Comparison of ENCODE assay signal across 20 cellular contexts in the genomic region with DNA sequence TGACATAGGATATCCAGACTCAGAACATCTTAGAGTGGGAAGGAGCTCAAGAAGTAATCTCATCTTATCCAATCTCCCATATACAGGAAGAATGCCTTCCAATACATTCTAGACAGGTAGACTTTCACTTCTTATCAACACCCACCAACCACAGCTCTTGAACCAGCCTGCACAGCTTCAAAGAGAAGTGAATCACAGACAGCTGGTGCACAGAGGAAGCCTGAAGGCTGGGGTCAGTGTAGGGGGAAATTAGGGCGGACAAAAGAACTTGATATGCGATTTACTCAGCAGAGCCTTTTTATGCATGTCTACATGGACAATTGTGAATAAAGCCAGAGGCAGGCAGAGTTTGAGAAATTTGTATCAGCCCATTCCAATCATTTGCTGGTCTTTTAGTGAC.
"Had no signal": no experiment of that assay in that cellular context is flagged by ENCODE, and none has a peak within 500 bp of the region (broad histone marks: within the 10 kb centered on the region; RNA-seq: fewer than 3 reads in every experiment).

No MANE protein-coding gene starts in this region.

- H3K27ac Mint-ChIP-seq: activated B cell treated with CpG ODN at 0.5 μM for 24 hours; activated CD4-positive, alpha-beta T cell treated with anti-CD3 and anti-CD28 coated beads for 36 hours; activated naive CD8-positive, alpha-beta T cell treated with anti-CD3 and anti-CD28 coated beads, Interleukin-2, amount 10 ng/mL, durations not matched to agents 7 days and 5 days; stimulated activated memory B cell treated with anti-CD40 and anti-IgM and Interleukin-4, amounts not matched to agents 10 μg/mL and 1 μg/mL and 100 μg/mL, for 72 hours had no signal

- H3K9me3 Mint-ChIP-seq: activated naive CD8-positive, alpha-beta T cell treated with anti-CD3 and anti-CD28 coated beads, Interleukin-2, amount 10 ng/mL, durations not matched to agents 7 days and 5 days had no signal

- H3K36me3 ChIP-seq: left ventricle myocardium inferior, pancreas, stomach, suprapubic skin, transverse colon, vagina had no signal

- ATAC-seq: activated CD4-positive, alpha-beta T cell treated with anti-CD3 and anti-CD28 coated beads for 36 hours; naive thymus-derived CD8-positive, alpha-beta T cell; pancreas; psoas muscle; right cardiac atrium; stimulated activated memory B cell treated with anti-CD40 and anti-IgM and Interleukin-4, amounts not matched to agents 10 μg/mL and 1 μg/mL and 100 μg/mL, for 72 hours had no signal

- H3K27me3 ChIP-seq: vagina had no signal

- H3K9me3 ChIP-seq: pancreas, psoas muscle, suprapubic skin, transverse colon, vagina had no signal

- DNase-seq: activated B cell treated with CpG ODN at 0.5 μM for 24 hours; activated CD4-positive, alpha-beta T cell treated with anti-CD3 and anti-CD28 coated beads for 36 hours; activated CD4-positive, alpha-beta T cell treated with anti-CD3 and anti-CD28 coated beads, Interleukin-2, amount 50 U/mL, for 48 hours; activated naive CD4-positive, alpha-beta T cell treated with Interleukin-2 at 50 U/mL for 16 hours; activated naive CD8-positive, alpha-beta T cell treated with anti-CD3 and anti-CD28 coated beads, Interleukin-2, amount 10 ng/mL, durations not matched to agents 7 days and 5 days; activated T-cell treated with anti-CD3 and anti-CD28 coated beads, Interleukin-2, amount 50 U/mL, for 48 hours; amniotic stem cell; left ventricle myocardium inferior; naive thymus-derived CD8-positive, alpha-beta T cell; pancreas; psoas muscle; right cardiac atrium; stomach; T1000; transverse colon had no signal

- FAIRE-seq: endometrium, pancreas had no signal

- H3K4me3 Mint-ChIP-seq: activated B cell treated with CpG ODN at 0.5 μM for 24 hours; activated CD4-positive, alpha-beta T cell treated with anti-CD3 and anti-CD28 coated beads for 36 hours; activated naive CD8-positive, alpha-beta T cell treated with anti-CD3 and anti-CD28 coated beads, Interleukin-2, amount 10 ng/mL, durations not matched to agents 7 days and 5 days; naive thymus-derived CD8-positive, alpha-beta T cell; stimulated activated memory B cell treated with anti-CD40 and anti-IgM and Interleukin-4, amounts not matched to agents 10 μg/mL and 1 μg/mL and 100 μg/mL, for 72 hours had no signal

- H3K4me3 ChIP-seq: left ventricle myocardium inferior, pancreas, psoas muscle, skin epidermis, stomach, suprapubic skin, transverse colon, vagina had no signal

- H3K4me1 Mint-ChIP-seq: activated naive CD8-positive, alpha-beta T cell treated with anti-CD3 and anti-CD28 coated beads, Interleukin-2, amount 10 ng/mL, durations not matched to agents 7 days and 5 days; stimulated activated memory B cell treated with anti-CD40 and anti-IgM and Interleukin-4, amounts not matched to agents 10 μg/mL and 1 μg/mL and 100 μg/mL, for 72 hours had no signal

- H3K4me1 ChIP-seq: pancreas, psoas muscle had no signal

- H3K36me3 Mint-ChIP-seq: activated naive CD8-positive, alpha-beta T cell treated with anti-CD3 and anti-CD28 coated beads, Interleukin-2, amount 10 ng/mL, durations not matched to agents 7 days and 5 days; stimulated activated memory B cell treated with anti-CD40 and anti-IgM and Interleukin-4, amounts not matched to agents 10 μg/mL and 1 μg/mL and 100 μg/mL, for 72 hours had no signal

- H3K27ac ChIP-seq: left ventricle myocardium inferior, pancreas, psoas muscle, skin epidermis, stomach, suprapubic skin, transverse colon, vagina had no signal
